Comparison of ENCODE assay signal across 1 cellular context in the genomic region with DNA sequence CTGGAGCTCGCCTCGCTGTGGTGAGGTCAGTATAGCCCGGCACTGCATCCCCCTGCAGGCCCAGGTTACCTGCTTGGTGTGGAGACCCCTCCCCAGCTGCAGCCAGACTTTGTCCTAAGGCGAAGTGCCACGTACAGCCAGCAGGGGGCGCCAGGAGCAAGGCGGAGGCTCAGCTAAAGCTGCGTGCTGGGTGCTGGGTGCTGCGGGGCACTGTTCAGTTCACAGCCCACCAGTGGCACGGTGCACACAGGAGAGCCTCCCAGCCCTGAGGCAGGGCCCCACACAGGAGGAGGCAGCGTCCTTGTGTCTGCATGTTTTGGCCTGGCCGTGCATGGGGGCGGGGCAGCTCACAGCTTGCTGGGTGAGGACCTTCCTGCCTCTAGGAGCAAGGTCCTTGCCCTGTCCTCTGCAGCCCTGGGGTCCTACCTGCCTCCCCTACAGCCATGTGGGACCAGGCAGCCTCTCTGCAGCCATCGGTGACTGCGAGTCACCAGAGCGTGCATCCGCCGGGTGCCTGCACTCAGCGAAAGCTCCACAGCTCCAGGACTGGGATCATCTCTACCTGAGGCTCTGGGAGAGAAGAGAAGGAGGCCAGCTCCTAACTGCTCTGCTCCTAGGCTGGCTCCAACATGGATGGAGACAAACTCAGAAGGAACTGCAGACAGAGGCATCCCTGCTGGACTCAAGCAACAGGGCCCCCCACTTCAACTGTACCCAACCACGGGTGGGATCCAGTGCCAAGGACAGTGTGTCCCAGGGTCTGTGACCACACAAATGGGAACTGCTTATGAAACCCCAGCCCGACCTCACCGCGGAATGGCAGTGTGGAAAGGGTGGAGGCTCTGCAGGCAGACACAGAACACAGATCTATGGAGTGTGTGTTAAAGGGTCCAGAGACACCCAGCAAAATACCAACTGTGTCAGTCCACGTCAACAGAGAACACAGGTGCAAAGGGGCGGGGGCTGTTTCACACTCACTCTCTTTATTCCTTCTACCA.
TF ChIP-seq lines count a peak whose summit lies in the region.

No MANE protein-coding gene starts in this region.

TF ChIP-seq in HepG2, 621 proteins besides CTCF, POLR2A, EP300 and RAD21 (continued from another document and continues in another):
- TF ChIP-seq, protein P1, sequence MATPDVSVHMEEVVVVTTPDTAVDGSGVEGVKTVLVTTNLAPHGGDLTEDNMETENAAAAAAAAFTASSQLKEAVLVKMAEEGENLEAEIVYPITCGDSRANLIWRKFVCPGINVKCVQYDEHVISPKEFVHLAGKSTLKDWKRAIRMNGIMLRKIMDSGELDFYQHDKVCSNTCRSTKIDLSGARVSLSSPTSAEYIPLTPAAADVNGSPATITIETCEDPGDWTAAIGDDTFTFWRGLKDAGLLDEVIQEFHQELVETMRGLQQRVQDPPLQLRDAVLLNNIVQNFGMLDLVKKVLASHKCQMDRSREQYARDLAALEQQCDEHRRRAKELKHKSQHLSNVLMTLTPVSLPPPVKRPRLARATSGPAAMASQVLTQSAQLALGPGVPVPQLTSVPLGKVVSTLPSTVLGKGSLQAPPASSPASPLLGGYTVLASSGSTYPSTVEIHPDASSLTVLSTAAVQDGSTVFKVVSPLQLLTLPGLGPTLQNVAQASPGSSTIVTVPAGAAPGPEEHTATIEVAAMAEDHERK (CRISPR knock-in tag; IDR thresholded peaks at IDR 0.05; ENCODE audit: low read depth) = no peak
- peak; percentile 95 for TF ChIP-seq ZNF609 (CRISPR knock-in tag; IDR thresholded peaks at IDR 0.05; ENCODE audit: borderline replicate concordance)
- TF ChIP-seq, protein P2, sequence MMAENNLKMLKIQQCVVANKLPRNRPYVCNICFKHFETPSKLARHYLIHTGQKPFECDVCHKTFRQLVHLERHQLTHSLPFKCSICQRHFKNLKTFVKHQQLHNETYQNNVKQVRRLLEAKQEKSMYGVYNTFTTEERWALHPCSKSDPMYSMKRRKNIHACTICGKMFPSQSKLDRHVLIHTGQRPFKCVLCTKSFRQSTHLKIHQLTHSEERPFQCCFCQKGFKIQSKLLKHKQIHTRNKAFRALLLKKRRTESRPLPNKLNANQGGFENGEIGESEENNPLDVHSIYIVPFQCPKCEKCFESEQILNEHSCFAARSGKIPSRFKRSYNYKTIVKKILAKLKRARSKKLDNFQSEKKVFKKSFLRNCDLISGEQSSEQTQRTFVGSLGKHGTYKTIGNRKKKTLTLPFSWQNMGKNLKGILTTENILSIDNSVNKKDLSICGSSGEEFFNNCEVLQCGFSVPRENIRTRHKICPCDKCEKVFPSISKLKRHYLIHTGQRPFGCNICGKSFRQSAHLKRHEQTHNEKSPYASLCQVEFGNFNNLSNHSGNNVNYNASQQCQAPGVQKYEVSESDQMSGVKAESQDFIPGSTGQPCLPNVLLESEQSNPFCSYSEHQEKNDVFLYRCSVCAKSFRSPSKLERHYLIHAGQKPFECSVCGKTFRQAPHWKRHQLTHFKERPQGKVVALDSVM (CRISPR knock-in tag; IDR thresholded peaks at IDR 0.05) = peak; percentile 88
- 0 out of 2 replicates have a peak, but pooled peaks have one; percentile 19 for TF ChIP-seq ZZZ3 (CRISPR knock-in tag; IDR thresholded peaks at IDR 0.05; ENCODE audit: borderline replicate concordance)
- TF ChIP-seq ZNF143 (CRISPR knock-in tag; IDR thresholded peaks at IDR 0.05) = peak; percentile 51; the same call in 1 of the 2 replicates
- TF ChIP-seq ZFP82 (CRISPR knock-in tag; IDR thresholded peaks at IDR 0.05; ENCODE audit: borderline replicate concordance) = no peak
- TF ChIP-seq U2AF2 (IDR thresholded peaks at IDR 0.05; ENCODE audit: low read depth, low read length) = no peak
- TF ChIP-seq HNF4G (IDR thresholded peaks at IDR 0.05; ENCODE audit: borderline replicate concordance, low read depth, low read length) = peak; percentile 81
- TF ChIP-seq HNF4G (CRISPR knock-in tag; IDR thresholded peaks at IDR 0.05; ENCODE audit: borderline replicate concordance, low read depth) = peak; percentile 94
- peak; percentile 94 for TF ChIP-seq MEF2D (CRISPR knock-in tag; IDR thresholded peaks at IDR 0.05)
- peak; percentile 87 for TF ChIP-seq SKI (IDR thresholded peaks at IDR 0.05; ENCODE audit: partially characterized antibody)
- no peak for TF ChIP-seq ZNF264 (CRISPR knock-in tag; IDR thresholded peaks at IDR 0.05)
- peak; percentile 95 for TF ChIP-seq PITX1 (CRISPR knock-in tag; IDR thresholded peaks at IDR 0.05)
- TF ChIP-seq PLRG1 (conservative IDR thresholded peaks at IDR 0.05) = no peak
- TF ChIP-seq, protein P3, sequence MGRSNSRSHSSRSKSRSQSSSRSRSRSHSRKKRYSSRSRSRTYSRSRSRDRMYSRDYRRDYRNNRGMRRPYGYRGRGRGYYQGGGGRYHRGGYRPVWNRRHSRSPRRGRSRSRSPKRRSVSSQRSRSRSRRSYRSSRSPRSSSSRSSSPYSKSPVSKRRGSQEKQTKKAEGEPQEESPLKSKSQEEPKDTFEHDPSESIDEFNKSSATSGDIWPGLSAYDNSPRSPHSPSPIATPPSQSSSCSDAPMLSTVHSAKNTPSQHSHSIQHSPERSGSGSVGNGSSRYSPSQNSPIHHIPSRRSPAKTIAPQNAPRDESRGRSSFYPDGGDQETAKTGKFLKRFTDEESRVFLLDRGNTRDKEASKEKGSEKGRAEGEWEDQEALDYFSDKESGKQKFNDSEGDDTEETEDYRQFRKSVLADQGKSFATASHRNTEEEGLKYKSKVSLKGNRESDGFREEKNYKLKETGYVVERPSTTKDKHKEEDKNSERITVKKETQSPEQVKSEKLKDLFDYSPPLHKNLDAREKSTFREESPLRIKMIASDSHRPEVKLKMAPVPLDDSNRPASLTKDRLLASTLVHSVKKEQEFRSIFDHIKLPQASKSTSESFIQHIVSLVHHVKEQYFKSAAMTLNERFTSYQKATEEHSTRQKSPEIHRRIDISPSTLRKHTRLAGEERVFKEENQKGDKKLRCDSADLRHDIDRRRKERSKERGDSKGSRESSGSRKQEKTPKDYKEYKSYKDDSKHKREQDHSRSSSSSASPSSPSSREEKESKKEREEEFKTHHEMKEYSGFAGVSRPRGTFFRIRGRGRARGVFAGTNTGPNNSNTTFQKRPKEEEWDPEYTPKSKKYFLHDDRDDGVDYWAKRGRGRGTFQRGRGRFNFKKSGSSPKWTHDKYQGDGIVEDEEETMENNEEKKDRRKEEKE (IDR thresholded peaks at IDR 0.05) = no peak
- no peak for TF ChIP-seq MBNL3 (CRISPR knock-in tag; conservative IDR thresholded peaks at IDR 0.05)
- TF ChIP-seq, protein P4, sequence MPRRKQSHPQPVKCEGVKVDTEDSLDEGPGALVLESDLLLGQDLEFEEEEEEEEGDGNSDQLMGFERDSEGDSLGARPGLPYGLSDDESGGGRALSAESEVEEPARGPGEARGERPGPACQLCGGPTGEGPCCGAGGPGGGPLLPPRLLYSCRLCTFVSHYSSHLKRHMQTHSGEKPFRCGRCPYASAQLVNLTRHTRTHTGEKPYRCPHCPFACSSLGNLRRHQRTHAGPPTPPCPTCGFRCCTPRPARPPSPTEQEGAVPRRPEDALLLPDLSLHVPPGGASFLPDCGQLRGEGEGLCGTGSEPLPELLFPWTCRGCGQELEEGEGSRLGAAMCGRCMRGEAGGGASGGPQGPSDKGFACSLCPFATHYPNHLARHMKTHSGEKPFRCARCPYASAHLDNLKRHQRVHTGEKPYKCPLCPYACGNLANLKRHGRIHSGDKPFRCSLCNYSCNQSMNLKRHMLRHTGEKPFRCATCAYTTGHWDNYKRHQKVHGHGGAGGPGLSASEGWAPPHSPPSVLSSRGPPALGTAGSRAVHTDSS (CRISPR knock-in tag; conservative IDR thresholded peaks at IDR 0.05) = no peak
- peak; percentile 91; the same call in 1 of the 2 replicates for TF ChIP-seq ZNF276 (CRISPR knock-in tag; IDR thresholded peaks at IDR 0.05; ENCODE audit: low read depth)
- TF ChIP-seq ZFY (CRISPR knock-in tag; IDR thresholded peaks at IDR 0.05) = peak; percentile 69
- TF ChIP-seq MIXL1 (CRISPR knock-in tag; IDR thresholded peaks at IDR 0.05) = peak; percentile 76
- no peak for TF ChIP-seq NAIF1 (CRISPR knock-in tag; IDR thresholded peaks at IDR 0.05; ENCODE audit: borderline replicate concordance)
- peak; percentile 37; the same call in 1 of the 2 replicates for TF ChIP-seq ARHGAP35 (CRISPR knock-in tag; IDR thresholded peaks at IDR 0.05; ENCODE audit: borderline replicate concordance)
- peak; percentile 45; the same call in 1 of the 2 replicates for TF ChIP-seq EEA1 (CRISPR knock-in tag; IDR thresholded peaks at IDR 0.05; ENCODE audit: borderline replicate concordance)
- no peak; the same call in 1 of the 2 replicates for TF ChIP-seq ZNF468 (CRISPR knock-in tag; IDR thresholded peaks at IDR 0.05)
- peak; percentile 97 for TF ChIP-seq TBX2 (CRISPR knock-in tag; IDR thresholded peaks at IDR 0.05; ENCODE audit: borderline replicate concordance)
- TF ChIP-seq, protein P5, sequence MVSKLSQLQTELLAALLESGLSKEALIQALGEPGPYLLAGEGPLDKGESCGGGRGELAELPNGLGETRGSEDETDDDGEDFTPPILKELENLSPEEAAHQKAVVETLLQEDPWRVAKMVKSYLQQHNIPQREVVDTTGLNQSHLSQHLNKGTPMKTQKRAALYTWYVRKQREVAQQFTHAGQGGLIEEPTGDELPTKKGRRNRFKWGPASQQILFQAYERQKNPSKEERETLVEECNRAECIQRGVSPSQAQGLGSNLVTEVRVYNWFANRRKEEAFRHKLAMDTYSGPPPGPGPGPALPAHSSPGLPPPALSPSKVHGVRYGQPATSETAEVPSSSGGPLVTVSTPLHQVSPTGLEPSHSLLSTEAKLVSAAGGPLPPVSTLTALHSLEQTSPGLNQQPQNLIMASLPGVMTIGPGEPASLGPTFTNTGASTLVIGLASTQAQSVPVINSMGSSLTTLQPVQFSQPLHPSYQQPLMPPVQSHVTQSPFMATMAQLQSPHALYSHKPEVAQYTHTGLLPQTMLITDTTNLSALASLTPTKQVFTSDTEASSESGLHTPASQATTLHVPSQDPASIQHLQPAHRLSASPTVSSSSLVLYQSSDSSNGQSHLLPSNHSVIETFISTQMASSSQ (IDR thresholded peaks at IDR 0.05; ENCODE audit: low read depth) = 0 out of 2 replicates have a peak, but pooled peaks have one; percentile 7
- TF ChIP-seq, protein P5 (CRISPR knock-in tag; IDR thresholded peaks at IDR 0.05; ENCODE audit: borderline replicate concordance) = peak; percentile 87; the same call in 1 of the 2 replicates
- TF ChIP-seq FOSL1 (CRISPR knock-in tag; IDR thresholded peaks at IDR 0.05; ENCODE audit: borderline replicate concordance) = no peak
- peak; percentile 90 for TF ChIP-seq SRY (CRISPR knock-in tag; IDR thresholded peaks at IDR 0.05)
- peak; percentile 73; the same call in 1 of the 2 replicates for TF ChIP-seq SMC3 (IDR thresholded peaks at IDR 0.05; ENCODE audit: low read length)
- no peak for TF ChIP-seq ELF4 (CRISPR knock-in tag; IDR thresholded peaks at IDR 0.05; ENCODE audit: borderline replicate concordance)
- TF ChIP-seq, protein P6, sequence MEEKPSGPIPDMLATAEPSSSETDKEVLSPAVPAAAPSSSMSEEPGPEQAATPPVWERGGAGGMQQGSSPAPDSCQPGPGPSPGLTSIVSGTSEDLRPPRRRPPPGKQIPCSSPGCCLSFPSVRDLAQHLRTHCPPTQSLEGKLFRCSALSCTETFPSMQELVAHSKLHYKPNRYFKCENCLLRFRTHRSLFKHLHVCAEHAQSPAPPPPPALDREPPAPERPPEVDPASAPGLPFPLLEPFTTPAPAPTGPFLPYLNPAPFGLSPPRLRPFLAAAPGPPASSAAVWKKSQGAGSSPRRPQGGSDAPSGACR (CRISPR knock-in tag; IDR thresholded peaks at IDR 0.05) = peak; percentile 96
- peak; percentile 54; the same call in 1 of the 2 replicates for TF ChIP-seq FOXK2 (IDR thresholded peaks at IDR 0.05)
